Comparison of ENCODE assay signal across 15 cellular contexts in genomic region chr12:1811948-1812291, GRCh38. TPM values are rescaled to one million over a fixed set of nuclear protein-coding genes. Genes with fewer than 3 reads are reported as not detected.
DNase-seq lines count a peak whose midpoint lies in the region; ATAC-seq and TF ChIP-seq lines count a peak whose summit lies in the region.
"Had no signal": no experiment of that assay in that cellular context is flagged by ENCODE, and none has a peak within 500 bp of the region (broad histone marks: within the 10 kb centered on the region; RNA-seq: fewer than 3 reads in every experiment).

No MANE protein-coding gene starts in this region.

- H3K27ac ChIP-seq in left lung (peak overlapping the region; percentile 62 to 94), tibial nerve (peak overlapping the region in 3 of 4 donors; percentile 46 to 86 (median 57))

- no peak for TF ChIP-seq EP300 in tibial nerve (IDR thresholded peaks at IDR 0.05)

- no peak overlapping the region for H3K4me3 ChIP-seq in left lung
- no peak overlapping the region for H3K4me3 ChIP-seq in tibial nerve

- no peak for ATAC-seq in activated CD8-positive, alpha-beta T cell treated with anti-CD3 and anti-CD28 coated beads, Interleukin-2, amount 10 ng/mL, durations not matched to agents 7 days and 5 days
- ATAC-seq in left lung = no peak
- ATAC-seq in GM21381 (IDR thresholded peaks at IDR 0.05; ENCODE audit: unreplicated experiment) = no peak
- no peak for ATAC-seq in GM21423 (IDR thresholded peaks at IDR 0.05; ENCODE audit: unreplicated experiment)

- peaks cover 2% of the 10 kb centered on the region for H3K4me1 Mint-ChIP-seq in activated naive CD4-positive, alpha-beta T cell treated with anti-CD3 and anti-CD28 coated beads, Interleukin-2, amount 10 ng/mL, durations not matched to agents 7 days and 5 days
- H3K4me1 Mint-ChIP-seq in activated CD8-positive, alpha-beta T cell treated with anti-CD3 and anti-CD28 coated beads, Interleukin-2, amount 10 ng/mL, durations not matched to agents 7 days and 5 days (ENCODE audit: low read depth) = peaks cover 9% of the 10 kb centered on the region

- H3K36me3 ChIP-seq in left lung = no peaks in the 10 kb centered on the region
- H3K36me3 ChIP-seq in tibial nerve = no peaks in the 10 kb centered on the region

- H3K27me3 Mint-ChIP-seq in activated naive CD4-positive, alpha-beta T cell treated with anti-CD3 and anti-CD28 coated beads, Interleukin-2, amount 10 ng/mL, durations not matched to agents 7 days and 5 days = peaks cover 29% of the 10 kb centered on the region
- peaks cover 4% of the 10 kb centered on the region for H3K27me3 Mint-ChIP-seq in activated CD8-positive, alpha-beta T cell treated with anti-CD3 and anti-CD28 coated beads, Interleukin-2, amount 10 ng/mL, durations not matched to agents 7 days and 5 days (ENCODE audit: low read depth)

- POLR2A ChIA-PET in activated CD8-positive, alpha-beta T cell treated with anti-CD3 and anti-CD28 coated beads, Interleukin-2, amount 10 ng/mL, durations not matched to agents 7 days and 5 days (lab: Charles Lee) = no interaction called here

- H3K9me3 ChIP-seq in left lung = no peaks in the 10 kb centered on the region
- H3K9me3 ChIP-seq in tibial nerve = no peaks in the 10 kb centered on the region

- H3K27me3 ChIP-seq in left lung = peaks cover 0 to 28% of the 10 kb centered on the region in 2 donors
- H3K27me3 ChIP-seq in tibial nerve = no peaks in the 10 kb centered on the region

- intact Hi-C loops in left lung (cut with DNase I) = no loop called here

- no peak for DNase-seq in activated naive CD4-positive, alpha-beta T cell treated with anti-CD3 and anti-CD28 coated beads, Interleukin-2, amount 10 ng/mL, durations not matched to agents 7 days and 5 days
- no peak for DNase-seq in activated naive CD4-positive, alpha-beta T cell treated with anti-CD3 and anti-CD28 coated beads, Interleukin-2, amount 50 U/mL, for 16 hours
- no peak for DNase-seq in activated CD8-positive, alpha-beta T cell treated with anti-CD3 and anti-CD28 coated beads, Interleukin-2, amount 10 ng/mL, durations not matched to agents 7 days and 5 days
- DNase-seq in left lung = no peak
- DNase-seq in tibial nerve (ENCODE audit: low spot score in 2 of 2) = no peak
- DNase-seq in AML-193 (lab: John Stamatoyannopoulos, UW) = no peak
- DNase-seq: activated gamma-delta T cell, cortex of kidney, DND-41, NCI-H1694 treated with DMSO at 0.1 percent for 48 hours, NCI-H748 treated with DMSO at 0.1 percent for 48 hours had no signal

- H3K4me3 Mint-ChIP-seq in activated naive CD4-positive, alpha-beta T cell treated with anti-CD3 and anti-CD28 coated beads, Interleukin-2, amount 10 ng/mL, durations not matched to agents 7 days and 5 days = peak overlapping the region; percentile 32
- peak overlapping the region; percentile 39 for H3K4me3 Mint-ChIP-seq in activated CD8-positive, alpha-beta T cell treated with anti-CD3 and anti-CD28 coated beads, Interleukin-2, amount 10 ng/mL, durations not matched to agents 7 days and 5 days

- CTCF ChIA-PET in activated naive CD4-positive, alpha-beta T cell treated with anti-CD3 and anti-CD28 coated beads, Interleukin-2, amount 10 ng/mL, durations not matched to agents 7 days and 5 days (lab: Charles Lee) = interaction anchor here (0.7 kb wide), 1 partner anchor 223 kb away, joined by 3 read pairs; no protein-coding TSS in a partner anchor
- CTCF ChIA-PET in activated CD8-positive, alpha-beta T cell treated with anti-CD3 and anti-CD28 coated beads, Interleukin-2, amount 10 ng/mL, durations not matched to agents 7 days and 5 days (lab: Charles Lee) = interaction anchor here (2.1 to 3.3 kb wide), 2 partner anchors 21 to 128 kb away, joined by 10 to 12 read pairs; no protein-coding TSS in a partner anchor

- TF ChIP-seq CTCF in left lung (IDR thresholded peaks at IDR 0.05) (no peak), tibial nerve (IDR thresholded peaks at IDR 0.05) (no peak)

- H3K36me3 Mint-ChIP-seq in activated naive CD4-positive, alpha-beta T cell treated with anti-CD3 and anti-CD28 coated beads, Interleukin-2, amount 10 ng/mL, durations not matched to agents 7 days and 5 days = no peaks in the 10 kb centered on the region
- no peaks in the 10 kb centered on the region for H3K36me3 Mint-ChIP-seq in activated CD8-positive, alpha-beta T cell treated with anti-CD3 and anti-CD28 coated beads, Interleukin-2, amount 10 ng/mL, durations not matched to agents 7 days and 5 days (ENCODE audit: low read depth)

- H3K4me1 ChIP-seq in left lung = peaks cover 0 to 49% of the 10 kb centered on the region in 2 donors
- H3K4me1 ChIP-seq in tibial nerve = peaks cover 0 to 39% (median 4%) of the 10 kb centered on the region in 4 donors

- no peaks in the 10 kb centered on the region for H3K9me3 Mint-ChIP-seq in activated naive CD4-positive, alpha-beta T cell treated with anti-CD3 and anti-CD28 coated beads, Interleukin-2, amount 10 ng/mL, durations not matched to agents 7 days and 5 days
- no peaks in the 10 kb centered on the region for H3K9me3 Mint-ChIP-seq in activated CD8-positive, alpha-beta T cell treated with anti-CD3 and anti-CD28 coated beads, Interleukin-2, amount 10 ng/mL, durations not matched to agents 7 days and 5 days (ENCODE audit: insufficient read depth)

- H3K27ac Mint-ChIP-seq in activated naive CD4-positive, alpha-beta T cell treated with anti-CD3 and anti-CD28 coated beads, Interleukin-2, amount 10 ng/mL, durations not matched to agents 7 days and 5 days = no peak overlapping the region
- peak overlapping the region; percentile 28 for H3K27ac Mint-ChIP-seq in activated CD8-positive, alpha-beta T cell treated with anti-CD3 and anti-CD28 coated beads, Interleukin-2, amount 10 ng/mL, durations not matched to agents 7 days and 5 days

- 72 to 75% methylated on average over 6 of the region's 6 CpGs for WGBS in tibial nerve, 2 donors

- TF ChIP-seq POLR2A in tibial nerve (IDR thresholded peaks at IDR 0.05) = no peak

RNA-seq across cellular contexts. Expression of gene LRTM2, which starts 8.4 kb away (rescaled TPM):
- not detected for total RNA-seq in activated CD8-positive, alpha-beta T cell treated with anti-CD3 and anti-CD28 coated beads, Interleukin-2, amount 10 ng/mL, durations not matched to agents 7 days and 5 days
- total RNA-seq in left lung (not detected), tibial nerve (not detected)
- total RNA-seq: right cardiac atrium, SK-MEL-5 had no signal
